ENCODE assay signal across 9 cellular contexts in genomic region chr4:3879681-3880594, GRCh38.
DNase-seq lines count a peak whose midpoint lies in the region; ATAC-seq and TF ChIP-seq lines count a peak whose summit lies in the region.
"Had no signal": no experiment of that assay in that cellular context is flagged by ENCODE, and none has a peak within 500 bp of the region (broad histone marks: within the 10 kb centered on the region; RNA-seq: fewer than 3 reads in every experiment).

No MANE protein-coding gene starts in this region.

- no peak overlapping the region for H3K4ac ChIP-seq in mesendoderm (ENCODE audit: low read depth, low read length)

- H3K18ac ChIP-seq in mesendoderm (ENCODE audit: low read length) = no peak overlapping the region

- no peak overlapping the region for H3K4me3 Mint-ChIP-seq in nephron progenitor cell

- WGBS in mesendoderm (ENCODE audit: extremely low coverage, insufficient coverage, low lambda C conversion rate) = no CpG with 5 or more reads among the region's 44 CpGs

- no peak overlapping the region for H2AK5ac ChIP-seq in mesendoderm (ENCODE audit: low read length)

- 0 out of 22 replicates have a peak, but pooled peaks cover 0 to 5% (median 0%) of the 10 kb centered on the region in 11 experiments for H3K36me3 ChIP-seq in BLaER1 treated with 17β-estradiol and CSF1 and Interleukin-3, amounts not matched to agents 10 nM and 100 nM
- no peaks in the 10 kb centered on the region for H3K36me3 ChIP-seq in mesendoderm (ENCODE audit: control insufficient read depth, insufficient read depth, low read length)

- ATAC-seq in GM18858 (IDR thresholded peaks at IDR 0.05; ENCODE audit: unreplicated experiment) = no peak

- H4K5ac ChIP-seq in mesendoderm (ENCODE audit: low read length) = no peak overlapping the region

- peaks cover 9 to 30% (median 27%) of the 10 kb centered on the region in 10 experiments; a peak in 19 of 20 replicates for H3K4me1 ChIP-seq in BLaER1 treated with 17β-estradiol and CSF1 and Interleukin-3, amounts not matched to agents 10 nM and 100 nM
- H3K4me1 ChIP-seq in mesendoderm (ENCODE audit: control insufficient read depth, low read depth, low read length) = peaks cover 7% of the 10 kb centered on the region

- H3K27ac ChIP-seq in BLaER1 treated with 17β-estradiol and CSF1 and Interleukin-3, amounts not matched to agents 10 nM and 100 nM = peak overlapping the region in 1 of 11 experiments; percentile 37; a peak in 1 of 22 replicates
- no peak overlapping the region for H3K27ac ChIP-seq in mesendoderm (ENCODE audit: low read depth, low read length)

- no peak for TF ChIP-seq CTCF in nephron progenitor cell (IDR thresholded peaks at IDR 0.05)

- peaks cover 24% of the 10 kb centered on the region for H3K9me3 Mint-ChIP-seq in nephron progenitor cell

- DNase-seq in HuH-7.5 (ENCODE audit: low spot score) (peak; percentile 18), mesendoderm (no peak), C1 segment of cervical spinal cord (lab: John Stamatoyannopoulos, UW) (no peak), nephron progenitor cell (no peak), hepatic stellate cell (ENCODE audit: low spot score) (no peak)
- DNase-seq in activated naive CD4-positive, alpha-beta T cell treated with anti-CD3 and anti-CD28 coated beads, Interleukin-2, amount 50 U/mL, for 16 hours = peak; percentile 13
- DNase-seq: NCI-H1417 treated with DMSO at 0.1 percent for 48 hours had no signal

- no peak overlapping the region for H4K8ac ChIP-seq in mesendoderm (ENCODE audit: low read depth, low read length)

- no peak overlapping the region for H3K27ac Mint-ChIP-seq in nephron progenitor cell

- peaks cover 11% of the 10 kb centered on the region for H3K4me1 Mint-ChIP-seq in nephron progenitor cell

- H3K9me3 ChIP-seq in BLaER1 treated with 17β-estradiol and CSF1 and Interleukin-3, amounts not matched to agents 10 nM and 100 nM (replicated peaks in 1 of 11) = peaks cover 24 to 35% (median 31%) of the 10 kb centered on the region in 11 experiments

- H3K23ac ChIP-seq in mesendoderm (ENCODE audit: low read length) = peak overlapping the region; percentile 15

- peak overlapping the region; percentile 59 to 98 (median 91) for H3K4me2 ChIP-seq in BLaER1 treated with 17β-estradiol and CSF1 and Interleukin-3, amounts not matched to agents 10 nM and 100 nM
- H3K4me2 ChIP-seq in mesendoderm (ENCODE audit: low read length) = peak overlapping the region; percentile 45

- H2BK5ac ChIP-seq in mesendoderm (ENCODE audit: low read length) = peak overlapping the region; percentile 43

- peaks cover 0 to 30% (median 22%) of the 10 kb centered on the region in 11 experiments; a peak in 18 of 22 replicates for H3K27me3 ChIP-seq in BLaER1 treated with 17β-estradiol and CSF1 and Interleukin-3, amounts not matched to agents 10 nM and 100 nM
- no peaks in the 10 kb centered on the region for H3K27me3 ChIP-seq in mesendoderm (ENCODE audit: insufficient read depth, low read length, poor library complexity)

- H3K79me2 ChIP-seq in mesendoderm (ENCODE audit: control insufficient read depth, insufficient read depth, low read length) = no peaks in the 10 kb centered on the region

- peaks cover 54% of the 10 kb centered on the region for H3K27me3 Mint-ChIP-seq in nephron progenitor cell (ENCODE audit: low read depth, poor library complexity)

- H2BK15ac ChIP-seq in mesendoderm (replicated peaks; ENCODE audit: low read depth) = no peak overlapping the region

- peak overlapping the region; percentile 56 for H3K56ac ChIP-seq in mesendoderm (ENCODE audit: low read length)

- H3K36me3 Mint-ChIP-seq in nephron progenitor cell (ENCODE audit: low read depth) = peaks cover 11% of the 10 kb centered on the region

- H2BK120ac ChIP-seq in mesendoderm (ENCODE audit: low read depth, low read length) = no peak overlapping the region

- no peaks in the 10 kb centered on the region for H3K79me1 ChIP-seq in mesendoderm (ENCODE audit: low read length)

- H3K4me3 ChIP-seq in BLaER1 treated with 17β-estradiol and CSF1 and Interleukin-3, amounts not matched to agents 10 nM and 100 nM = peak overlapping the region in 4 of 10 experiments; percentile 24 to 46 (median 28); a peak in 5 of 20 replicates
- no peak overlapping the region for H3K4me3 ChIP-seq in mesendoderm (ENCODE audit: low read length)

- H4K20me1 ChIP-seq in BLaER1 treated with 17β-estradiol and CSF1 and Interleukin-3, amounts not matched to agents 10 nM and 100 nM = peaks cover 0 to 13% (median 8%) of the 10 kb centered on the region in 11 experiments; a peak in 16 of 22 replicates

- H3K9ac ChIP-seq in BLaER1 treated with 17β-estradiol and CSF1 and Interleukin-3, amounts not matched to agents 10 nM and 100 nM = peak overlapping the region in 4 of 11 experiments; percentile 9 to 58 (median 16); a peak in 3 of 22 replicates
- peak overlapping the region; percentile 40 for H3K9ac ChIP-seq in mesendoderm (ENCODE audit: low read length)

Comparison
In these comparisons a context has a peak if more than half of its experiments do, and no peak if none do; other contexts are left out.
1. DNase-seq: peak in HuH-7.5 (single experiment) and activated naive CD4-positive, alpha-beta T cell treated with anti-CD3 and anti-CD28 coated beads, Interleukin-2, amount 50 U/mL, for 16 hours (single experiment); none in mesendoderm (single experiment), C1 segment of cervical spinal cord (0 of 14), nephron progenitor cell (single experiment) and hepatic stellate cell (single experiment).